ENCODE assay signal across 1 cellular context in the genomic region with DNA sequence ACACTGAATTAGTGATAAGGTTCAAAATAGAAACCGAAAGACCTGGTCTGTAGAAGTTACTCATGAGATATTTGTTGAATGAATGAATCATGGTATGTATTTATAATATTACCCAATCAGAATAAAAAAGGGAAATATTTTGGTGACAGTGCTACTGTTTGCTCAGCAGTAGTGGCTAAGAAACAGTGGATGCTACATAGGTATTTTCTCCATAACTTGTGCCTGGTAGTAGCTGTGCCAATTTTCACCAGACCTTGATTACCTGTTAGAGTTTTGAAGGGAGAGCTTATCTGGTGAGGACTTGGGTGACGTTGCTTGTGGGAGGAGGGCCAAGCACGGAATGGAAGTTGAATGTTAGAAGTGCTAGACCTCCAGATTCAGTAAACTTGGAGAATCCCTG.
TF ChIP-seq lines count a peak whose summit lies in the region.

No MANE protein-coding gene starts in this region.

TF ChIP-seq in A549, 52 proteins besides CTCF, POLR2A, EP300 and RAD21 (continued from another document):
- no peak for TF ChIP-seq PHF8 (IDR thresholded peaks at IDR 0.05; ENCODE audit: borderline replicate concordance, low read depth)
- TF ChIP-seq, protein P1, sequence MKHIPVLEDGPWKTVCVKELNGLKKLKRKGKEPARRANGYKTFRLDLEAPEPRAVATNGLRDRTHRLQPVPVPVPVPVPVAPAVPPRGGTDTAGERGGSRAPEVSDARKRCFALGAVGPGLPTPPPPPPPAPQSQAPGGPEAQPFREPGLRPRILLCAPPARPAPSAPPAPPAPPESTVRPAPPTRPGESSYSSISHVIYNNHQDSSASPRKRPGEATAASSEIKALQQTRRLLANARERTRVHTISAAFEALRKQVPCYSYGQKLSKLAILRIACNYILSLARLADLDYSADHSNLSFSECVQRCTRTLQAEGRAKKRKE (CRISPR knock-in tag; IDR thresholded peaks at IDR 0.05; ENCODE audit: low read depth), result no peak
- TF ChIP-seq FOSL2 (IDR thresholded peaks at IDR 0.05), result 0 out of 2 replicates have a peak, but pooled peaks have one; percentile 23
- TF ChIP-seq FOSL2 (CRISPR knock-in tag; IDR thresholded peaks at IDR 0.05), result peak; percentile 79
- TF ChIP-seq RARB (CRISPR knock-in tag; IDR thresholded peaks at IDR 0.05), result no peak
- TF ChIP-seq JUNB (IDR thresholded peaks at IDR 0.05), result peak; percentile 47; the same call in 1 of the 2 replicates
